Comparison of ENCODE assay signal across 9 cellular contexts in genomic region chr13:33229446-33230177, GRCh38. TPM values are rescaled to one million over a fixed set of nuclear protein-coding genes. Genes with fewer than 3 reads are reported as not detected.
A peak's percentile ranks its signal among the peaks of the same experiment; 100 is the strongest.
DNase-seq lines count a peak whose midpoint lies in the region; ATAC-seq, FAIRE-seq and TF ChIP-seq lines count a peak whose summit lies in the region.
"Had no signal": no experiment of that assay in that cellular context is flagged by ENCODE, and none has a peak within 500 bp of the region (broad histone marks: within the 10 kb centered on the region; RNA-seq: fewer than 3 reads in every experiment).

No MANE protein-coding gene starts in this region.

- BruUV-seq in OCI-LY7 (replicated peaks; lab: Mats Ljungman, UMichigan), result no TSS peak

- peak; percentile 9 for FAIRE-seq in GM12891 (lab: Jason Lieb, UNC)

- TF ChIP-seq POLR2A in GM12891 (IDR thresholded peaks at IDR 0.05; ENCODE audit: low read depth, low read length), result no peak

- H3K4me1 ChIP-seq in OCI-LY7 (ENCODE audit: insufficient read depth, low read length, poor library complexity, severe bottlenecking), result no peaks in the 10 kb centered on the region

- no peak overlapping the region for H2AFZ ChIP-seq in OCI-LY7 (ENCODE audit: low read length)

- no peak for ATAC-seq in GM18517 (IDR thresholded peaks at IDR 0.05; ENCODE audit: unreplicated experiment)

- H3K9me2 ChIP-seq in OCI-LY7 (ENCODE audit: insufficient read depth, low read length), result no peaks in the 10 kb centered on the region

- no peaks in the 10 kb centered on the region for H4K20me1 ChIP-seq in OCI-LY7 (ENCODE audit: insufficient read depth, low read length)

- POLR2A ChIA-PET in OCI-LY7 (lab: Charles Lee), result interaction anchor here (1.5 kb wide), 1 partner anchor 16 kb away, joined by 5 read pairs; no protein-coding TSS in a partner anchor

- no peak overlapping the region for H3K4me2 ChIP-seq in OCI-LY7 (ENCODE audit: low read length)

- CTCF ChIA-PET in OCI-LY7 (lab: Charles Lee; ENCODE audit: unreplicated experiment), result no interaction called here

- intact Hi-C loops in OCI-LY7 (cut with micrococcal nuclease; ENCODE audit: unreplicated experiment), result no loop called here

- no peak overlapping the region for H3K4me3 ChIP-seq in astrocyte of the spinal cord (ENCODE audit: low read depth, low read length)
- no peak overlapping the region for H3K4me3 ChIP-seq in skin epidermis
- H3K4me3 ChIP-seq in OCI-LY7 (ENCODE audit: low read depth, low read length, poor library complexity, severe bottlenecking), result no peak overlapping the region

- in situ Hi-C loops in astrocyte of the spinal cord (cut with HindIII; ENCODE audit: low sequenced_read_pairs), result no loop called here

- TF ChIP-seq CTCF in astrocyte of the spinal cord (IDR thresholded peaks at IDR 0.05; ENCODE audit: low read depth, low read length) (no peak), OCI-LY7 (conservative IDR thresholded peaks at IDR 0.05; ENCODE audit: low read length) (no peak)

- DNase-seq in GM12891 (ENCODE audit: insufficient read length, low spot score) (no peak), astrocyte of the spinal cord (ENCODE audit: low read depth, low spot score) (peak; percentile 32), islet precursor cell (peak; percentile 96), OCI-LY7 (ENCODE audit: low spot score) (no peak), dedifferentiated amniotic fluid mesenchymal stem cell (ENCODE audit: extremely low spot score) (no peak)
- DNase-seq in stimulated activated naive CD4-positive, alpha-beta T cell (lab: John Stamatoyannopoulos, UW), result no peak
- DNase-seq: activated CD4-positive, alpha-beta T cell treated with anti-CD3 and anti-CD28 coated beads, Interleukin-2, amount 10 ng/mL, durations not matched to agents 24 days and 14 days had no signal

- no peaks in the 10 kb centered on the region for H3K79me2 ChIP-seq in OCI-LY7 (ENCODE audit: insufficient read depth, low read depth, low read length)

- H3K36me3 ChIP-seq in OCI-LY7 (ENCODE audit: insufficient read depth, low read length), result no peaks in the 10 kb centered on the region

- H3K27ac ChIP-seq in skin epidermis (peak overlapping the region in 19 of 21 experiments; percentile 16 to 79 (median 63)), OCI-LY7 (ENCODE audit: low read depth, low read length, poor library complexity, severe bottlenecking) (no peak overlapping the region)

- H3K9me3 ChIP-seq in OCI-LY7 (ENCODE audit: low read length), result no peaks in the 10 kb centered on the region

TF ChIP-seq in GM12891, 5 proteins besides CTCF, POLR2A, EP300 and RAD21:
- TF ChIP-seq POLR2AphosphoS5 (IDR thresholded peaks at IDR 0.05; ENCODE audit: low read depth, low read length) (no peak), TAF1 (IDR thresholded peaks at IDR 0.05; ENCODE audit: low read depth, low read length) (no peak), SPI1 (IDR thresholded peaks at IDR 0.05; ENCODE audit: low read depth, low read length) (no peak), PAX5 (IDR thresholded peaks at IDR 0.05; ENCODE audit: insufficient read depth, low read length, severe bottlenecking) (no peak)

RNA-seq across cellular contexts. Expression of gene STARD13, which starts 55.9 kb away (rescaled TPM):
- polyA plus RNA-seq in GM12891 (2012; ENCODE audit: low read depth, missing spikeins), result 2.6 TPM
- total RNA-seq in OCI-LY7 (2014; rRNA removed; shearing (Covaris generic)), result 0.39 TPM in 1 of 2 replicates, not detected in the other
- total RNA-seq in OCI-LY7 (2022), result 0.48 and 0.57 TPM in 2 replicates

Comparison
In these comparisons a context has a peak if more than half of its experiments do, and no peak if none do; other contexts are left out.
1. DNase-seq: peak in astrocyte of the spinal cord (single experiment) and islet precursor cell (single experiment); none in GM12891 (single experiment), OCI-LY7 (single experiment), dedifferentiated amniotic fluid mesenchymal stem cell (single experiment) and stimulated activated naive CD4-positive, alpha-beta T cell (0 of 6).